Comparison of ENCODE assay signal across 8 cellular contexts in the genomic region with DNA sequence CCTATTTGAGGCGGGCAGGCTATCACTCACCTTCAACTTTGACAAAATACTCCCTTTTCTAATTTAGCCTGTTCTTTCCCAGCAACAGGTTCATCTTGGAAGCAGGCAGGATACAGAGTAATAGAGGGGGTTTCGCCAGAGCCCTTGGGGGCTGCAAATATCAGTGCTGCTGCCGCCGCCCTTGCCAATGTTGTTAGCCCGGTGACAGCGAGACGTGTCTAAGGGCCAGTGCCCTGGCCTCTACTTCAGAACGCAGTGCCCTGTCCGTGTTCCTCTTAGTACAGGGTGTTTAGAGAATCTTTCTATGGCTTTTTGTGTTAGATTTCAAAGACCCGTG. TPM values are rescaled to one million over a fixed set of nuclear protein-coding genes. Genes with fewer than 3 reads are reported as not detected.
DNase-seq lines count a peak whose midpoint lies in the region; TF ChIP-seq lines count a peak whose summit lies in the region.

No MANE protein-coding gene starts in this region.

- H3K9me3 ChIP-seq in BE2C (no peaks in the 10 kb centered on the region), HUES64 (ENCODE audit: insufficient read depth, low read depth, low read length) (no peaks in the 10 kb centered on the region), hepatocyte (ENCODE audit: low read depth) (no peaks in the 10 kb centered on the region)

- H3K79me2 ChIP-seq in hepatocyte: peaks cover 79% of the 10 kb centered on the region

- H3K27me3 Mint-ChIP-seq in activated naive CD8-positive, alpha-beta T cell: no peaks in the 10 kb centered on the region

- no peaks in the 10 kb centered on the region for H3K9me2 ChIP-seq in hepatocyte (replicated peaks; ENCODE audit: insufficient read depth)

- H3K9me3 Mint-ChIP-seq in activated naive CD8-positive, alpha-beta T cell (ENCODE audit: low read depth): no peaks in the 10 kb centered on the region

- DNase-seq in BE2C: peak; percentile 22
- DNase-seq in hepatocyte (ENCODE audit: low spot score): peak; percentile 34
- DNase-seq in ecto neural progenitor cell (ENCODE audit: low spot score): no peak
- DNase-seq in islet precursor cell: no peak
- no peak for DNase-seq in NAMALWA (ENCODE audit: low spot score)

- H3K27ac Mint-ChIP-seq in activated naive CD8-positive, alpha-beta T cell: peak overlapping the region; percentile 94

- H3K27me3 ChIP-seq in BE2C: no peaks in the 10 kb centered on the region
- H3K27me3 ChIP-seq in HUES64 (ENCODE audit: insufficient read depth, low read length): no peaks in the 10 kb centered on the region
- H3K27me3 ChIP-seq in hepatocyte: no peaks in the 10 kb centered on the region

- peaks cover 5% of the 10 kb centered on the region for H4K20me1 ChIP-seq in hepatocyte (ENCODE audit: insufficient read depth, poor library complexity, severe bottlenecking)

- TF ChIP-seq CTCF in BE2C (IDR thresholded peaks at IDR 0.05; ENCODE audit: low read depth, low read length) (no peak), hepatocyte (IDR thresholded peaks at IDR 0.05; ENCODE audit: poor library complexity) (no peak)

- peaks cover 11% of the 10 kb centered on the region for H3K36me3 Mint-ChIP-seq in activated naive CD8-positive, alpha-beta T cell

- under 1% methylated on average over 10 of the region's 10 CpGs for WGBS in HUES64
- under 1% methylated on average over 10 of the region's 10 CpGs for WGBS in hepatocyte (ENCODE audit: low lambda C conversion rate, missing lambda C conversion rate)

- H3K4me3 ChIP-seq in BE2C (ENCODE audit: low read depth, low read length) (peak overlapping the region; percentile 97), HUES64 (ENCODE audit: low read length) (peak overlapping the region; percentile 75), hepatocyte (peak overlapping the region; percentile 75), skin epidermis (peak overlapping the region; percentile 74 to 93 (median 84))

- no peaks in the 10 kb centered on the region for H3K4me1 ChIP-seq in BE2C
- H3K4me1 ChIP-seq in HUES64 (ENCODE audit: insufficient read depth, low read length): peaks cover 16% of the 10 kb centered on the region
- H3K4me1 ChIP-seq in hepatocyte (ENCODE audit: insufficient read depth): peaks cover 39% of the 10 kb centered on the region

- peak overlapping the region; percentile 98 for H3K4me3 Mint-ChIP-seq in activated naive CD8-positive, alpha-beta T cell

- H3K27ac ChIP-seq in HUES64 (ENCODE audit: low read depth, low read length) (no peak overlapping the region), hepatocyte (peak overlapping the region; percentile 85), skin epidermis (peak overlapping the region; percentile 67 to 100 (median 96))

- peak overlapping the region; percentile 95 for H3K4me2 ChIP-seq in hepatocyte

- peak overlapping the region; percentile 86 for H3K9ac ChIP-seq in HUES64 (ENCODE audit: low read depth, low read length)

- H2AFZ ChIP-seq in hepatocyte: peak overlapping the region; percentile 37

- H3K36me3 ChIP-seq in BE2C (peaks cover 41% of the 10 kb centered on the region), HUES64 (ENCODE audit: insufficient read depth, low read length) (peaks cover 26% of the 10 kb centered on the region), hepatocyte (replicated peaks; ENCODE audit: insufficient read depth, low read depth) (no peaks in the 10 kb centered on the region)

- H3K4me1 Mint-ChIP-seq in activated naive CD8-positive, alpha-beta T cell (ENCODE audit: low read depth): peaks cover 52% of the 10 kb centered on the region

RNA-seq across cellular contexts. Expression of a gene that starts 0.7 kb away (rescaled TPM):
- polyA plus RNA-seq in BE2C (2012; ENCODE audit: insufficient read depth, insufficient read length, low read depth): 69.7 TPM
- polyA plus RNA-seq in HUES64 (2013, experiment 1 of 2): 36.5 TPM
- 39.5 TPM for polyA plus RNA-seq in HUES64 (2013, experiment 2 of 2)
- total RNA-seq in hepatocyte: 48.1 and 56.0 TPM in 2 replicates
- polyA plus RNA-seq in hepatocyte: 62.4 and 62.8 TPM in 2 replicates

RNA-seq across cellular contexts. Expression of a gene that starts 1.2 kb away (rescaled TPM):
- 86.3 TPM for polyA plus RNA-seq in BE2C (2012; ENCODE audit: insufficient read depth, insufficient read length, low read depth)
- 26.9 TPM for polyA plus RNA-seq in HUES64 (2013, experiment 1 of 2)
- polyA plus RNA-seq in HUES64 (2013, experiment 2 of 2): 28.0 TPM
- total RNA-seq in hepatocyte: 42.5 and 49.3 TPM in 2 replicates
- polyA plus RNA-seq in hepatocyte: 13.7 and 16.0 TPM in 2 replicates

Comparison
In these comparisons a context has a peak if more than half of its experiments do, and no peak if none do; other contexts are left out.
1. DNase-seq: peak in BE2C (single experiment) and hepatocyte (single experiment); none in ecto neural progenitor cell (single experiment), islet precursor cell (single experiment) and NAMALWA (single experiment).
2. Peak in every context shown above with its lines, with median percentiles within 50 percentile points of each other: H3K4me3 ChIP-seq.